Comparison of ENCODE assay signal across 9 cellular contexts in the genomic region with DNA sequence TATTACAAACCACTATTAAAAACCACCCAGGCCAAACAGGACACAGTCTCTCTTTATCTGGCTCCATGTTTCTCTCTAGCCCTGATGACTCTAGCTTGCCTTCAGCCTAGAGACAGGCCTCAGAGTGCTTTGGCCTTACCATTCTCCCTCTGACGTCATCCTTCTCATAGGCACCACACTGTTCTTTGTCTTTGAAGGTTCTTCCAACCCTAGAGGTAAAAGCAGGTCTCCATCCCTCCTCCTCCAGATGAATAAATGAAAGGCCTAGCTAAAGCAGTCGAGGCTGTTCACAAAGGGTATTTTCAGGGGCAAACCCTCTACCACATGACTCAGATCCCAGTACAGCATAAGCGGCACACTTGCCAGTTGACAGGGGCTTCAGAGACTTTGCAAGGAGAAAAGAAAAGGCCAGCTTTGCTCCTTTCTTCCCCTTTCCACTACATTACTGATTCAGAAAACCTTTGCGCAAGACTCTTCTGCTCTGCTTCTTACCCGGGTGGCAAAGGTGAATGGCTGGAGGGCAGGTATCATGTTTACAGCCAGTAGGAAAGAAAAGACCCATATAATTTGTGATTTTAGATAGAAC. TPM values are rescaled to one million over a fixed set of nuclear protein-coding genes. Genes with fewer than 3 reads are reported as not detected.
DNase-seq lines count a peak whose midpoint lies in the region; ATAC-seq lines count a peak whose summit lies in the region.
"Had no signal": no experiment of that assay in that cellular context is flagged by ENCODE, and none has a peak within 500 bp of the region (broad histone marks: within the 10 kb centered on the region; RNA-seq: fewer than 3 reads in every experiment).

No MANE protein-coding gene starts in this region.

- peaks cover 0 to 3% (median 0%) of the 10 kb centered on the region in 7 donors for H3K9me3 Mint-ChIP-seq in CD4-positive, CD25-positive, alpha-beta regulatory T cell
- H3K9me3 Mint-ChIP-seq in effector memory CD8-positive, alpha-beta T cell = no peaks in the 10 kb centered on the region

- H3K4me3 ChIP-seq in CD4-positive, CD25-positive, alpha-beta regulatory T cell (ENCODE audit: low read depth, low read length) = peak overlapping the region; percentile 30
- H3K4me3 ChIP-seq: body of pancreas had no signal

- ATAC-seq in CD4-positive, CD25-positive, alpha-beta regulatory T cell (ENCODE audit: low read depth in 2 of 2) = peak; percentile 21 to 52
- peak; percentile 16 for ATAC-seq in GM19035 (IDR thresholded peaks at IDR 0.05; ENCODE audit: unreplicated experiment)
- peak; percentile 43 for ATAC-seq in HG03432 (IDR thresholded peaks at IDR 0.05; ENCODE audit: unreplicated experiment)
- peak; percentile 30 for ATAC-seq in effector memory CD8-positive, alpha-beta T cell (replicated peaks)
- no peak for ATAC-seq in GM21367 (IDR thresholded peaks at IDR 0.05; ENCODE audit: unreplicated experiment)
- ATAC-seq: body of pancreas had no signal

- H3K4me1 ChIP-seq in CD4-positive, CD25-positive, alpha-beta regulatory T cell (ENCODE audit: control insufficient read depth, insufficient read depth, low read length, poor library complexity, severe bottlenecking) = peaks cover 14% of the 10 kb centered on the region

- peaks cover 17% of the 10 kb centered on the region for H3K36me3 Mint-ChIP-seq in CD4-positive, CD25-positive, alpha-beta regulatory T cell
- peaks cover 3% of the 10 kb centered on the region for H3K36me3 Mint-ChIP-seq in effector memory CD8-positive, alpha-beta T cell (ENCODE audit: insufficient read depth)

- H3K27ac ChIP-seq in CD4-positive, CD25-positive, alpha-beta regulatory T cell (ENCODE audit: insufficient read depth, low read length, poor library complexity, severe bottlenecking) = peak overlapping the region; percentile 68
- H3K27ac ChIP-seq: body of pancreas had no signal

- peak overlapping the region in 3 of 4 donors; percentile 24 to 56 (median 30) for H3K4me3 Mint-ChIP-seq in CD4-positive, CD25-positive, alpha-beta regulatory T cell
- peak overlapping the region; percentile 43 to 59 for H3K4me3 Mint-ChIP-seq in effector memory CD8-positive, alpha-beta T cell

- H3K4me1 Mint-ChIP-seq in CD4-positive, CD25-positive, alpha-beta regulatory T cell = peaks cover 17 to 49% (median 20%) of the 10 kb centered on the region in 4 donors
- peaks cover 16 to 18% of the 10 kb centered on the region in 2 donors for H3K4me1 Mint-ChIP-seq in effector memory CD8-positive, alpha-beta T cell (ENCODE audit: low read depth in 2 of 2)

- H3K27me3 Mint-ChIP-seq in CD4-positive, CD25-positive, alpha-beta regulatory T cell = no peaks in the 10 kb centered on the region
- no peaks in the 10 kb centered on the region for H3K27me3 Mint-ChIP-seq in effector memory CD8-positive, alpha-beta T cell

- peak overlapping the region; percentile 73 to 91 (median 87) for H3K27ac Mint-ChIP-seq in CD4-positive, CD25-positive, alpha-beta regulatory T cell
- H3K27ac Mint-ChIP-seq in effector memory CD8-positive, alpha-beta T cell = peak overlapping the region; percentile 82 to 88

- H3K9me3 ChIP-seq in CD4-positive, CD25-positive, alpha-beta regulatory T cell (ENCODE audit: control insufficient read depth in 2 of 2, low read length in 2 of 2) = no peaks in the 10 kb centered on the region
- H3K9me3 ChIP-seq: body of pancreas had no signal

- DNase-seq in CD4-positive, CD25-positive, alpha-beta regulatory T cell = no peak
- DNase-seq in effector memory CD8-positive, alpha-beta T cell = no peak
- DNase-seq in DMS 273 (lab: John Stamatoyannopoulos, UW; ENCODE audit: unreplicated experiment) = no peak
- no peak for DNase-seq in NCI-H1092 (lab: John Stamatoyannopoulos, UW)
- DNase-seq in SHP77 treated with DMSO at 0.1 percent for 48 hours (lab: John Stamatoyannopoulos, UW) = no peak
- DNase-seq: body of pancreas had no signal

- H3K27me3 ChIP-seq in CD4-positive, CD25-positive, alpha-beta regulatory T cell (ENCODE audit: control insufficient read depth, insufficient read depth, low read length) = no peaks in the 10 kb centered on the region
- H3K27me3 ChIP-seq: body of pancreas had no signal

- peaks cover 15% of the 10 kb centered on the region for H3K36me3 ChIP-seq in CD4-positive, CD25-positive, alpha-beta regulatory T cell (ENCODE audit: control insufficient read depth, insufficient read depth, low read length)

RNA-seq across cellular contexts. Expression of a gene that starts 14.8 kb away (rescaled TPM):
- 10.9 TPM for total RNA-seq in CD4-positive, CD25-positive, alpha-beta regulatory T cell
- 10 to 100 TPM in 3 of 4 donors, 1 to 10 TPM in 1; 8.8 to 13.9 (median 13.2) TPM for polyA plus RNA-seq in CD4-positive, CD25-positive, alpha-beta regulatory T cell

RNA-seq across cellular contexts. Expression of a gene that starts 33.8 kb away (rescaled TPM):
- total RNA-seq in CD4-positive, CD25-positive, alpha-beta regulatory T cell = 465 TPM
- 100 to 1,000 TPM; 506 to 541 (median 520) TPM for polyA plus RNA-seq in CD4-positive, CD25-positive, alpha-beta regulatory T cell

RNA-seq across cellular contexts. Expression of a gene that starts 34.8 kb away (rescaled TPM):
- total RNA-seq in CD4-positive, CD25-positive, alpha-beta regulatory T cell = 115 TPM
- polyA plus RNA-seq in CD4-positive, CD25-positive, alpha-beta regulatory T cell = 100 to 1,000 TPM in 3 of 4 donors, 10 to 100 TPM in 1; 89.1 to 135 (median 125) TPM
